In the genomic region with DNA sequence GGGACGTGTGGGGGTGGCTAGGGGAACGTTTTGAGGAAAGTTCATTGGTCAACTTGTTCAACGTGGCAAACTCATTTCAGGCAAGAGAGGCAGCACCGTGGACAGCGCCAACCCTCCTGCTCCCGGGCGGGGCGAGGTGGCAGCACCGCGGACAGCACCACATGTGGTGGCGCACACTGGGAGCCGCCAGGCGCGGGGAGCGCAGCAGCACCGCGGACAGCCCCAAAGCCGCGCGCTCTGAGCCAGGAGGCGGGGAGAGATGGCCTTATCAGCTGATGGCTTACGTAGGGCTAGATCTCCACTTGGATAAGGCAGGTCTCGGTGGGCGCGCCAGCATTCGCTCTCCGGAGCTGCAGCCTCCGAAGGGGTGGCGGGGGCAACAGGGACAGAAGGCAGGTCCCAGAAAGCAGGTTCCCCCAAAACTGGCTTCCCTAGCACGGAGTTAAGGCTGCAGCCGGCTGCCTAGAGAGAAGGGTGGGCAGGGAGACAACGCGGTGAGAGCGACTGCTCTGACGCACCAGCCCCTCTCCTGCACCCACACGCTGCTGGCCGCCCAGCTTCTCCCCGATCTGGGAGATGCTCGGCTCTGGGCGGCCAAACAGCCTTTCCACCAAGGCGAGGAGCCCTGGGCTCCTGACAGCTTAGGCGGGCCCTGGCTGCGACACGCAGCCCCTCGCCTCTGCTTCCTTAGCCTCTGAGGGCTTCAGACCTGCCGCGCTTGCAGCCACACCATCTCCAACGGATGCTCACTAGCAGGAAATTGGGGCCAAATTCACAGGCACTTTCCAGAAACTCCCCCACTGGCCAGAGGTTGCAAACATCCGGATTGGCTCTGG, we compare ENCODE assay signal across 9 cellular contexts. TPM values are rescaled to one million over a fixed set of nuclear protein-coding genes. Genes with fewer than 3 reads are reported as not detected.
DNase-seq lines count a peak whose midpoint lies in the region; ATAC-seq, FAIRE-seq and TF ChIP-seq lines count a peak whose summit lies in the region.
"Had no signal": no experiment of that assay in that cellular context is flagged by ENCODE, and none has a peak within 500 bp of the region (broad histone marks: within the 10 kb centered on the region; RNA-seq: fewer than 3 reads in every experiment).

A gene (plus strand): TSS at position 333 of the 836 bp plus-strand sequence. CDS start 576 bp downstream, outside the sequence.

- H4K20me1 ChIP-seq in endothelial cell of umbilical vein (replicated peaks; ENCODE audit: control insufficient read depth, extremely low read depth, insufficient read depth, low read length) = no peaks in the 10 kb centered on the region

- H3K4me1 ChIP-seq in endothelial cell of umbilical vein (ENCODE audit: control insufficient read depth, extremely low read depth, insufficient read depth, low read length) = no peaks in the 10 kb centered on the region
- H3K4me1 ChIP-seq: suprapubic skin had no signal

- CTCF ChIA-PET in endothelial cell of umbilical vein (lab: Charles Lee) = no interaction called here

- H3K79me2 ChIP-seq in endothelial cell of umbilical vein (ENCODE audit: control insufficient read depth, insufficient read depth, low read length) = no peaks in the 10 kb centered on the region

- no peak within 1 kb of the TSS for H3K9ac ChIP-seq in endothelial cell of umbilical vein (replicated peaks; ENCODE audit: extremely low read depth, insufficient read depth, low read length)

- TF ChIP-seq CTCF in endothelial cell of umbilical vein (IDR thresholded peaks at IDR 0.05; ENCODE audit: extremely low read depth in 1 of 2, insufficient read depth in 1 of 2, low read depth in 1 of 2, low read length in 2 of 2) = no peak

- no peak for TF ChIP-seq POLR2A in endothelial cell of umbilical vein (IDR thresholded peaks at IDR 0.05; ENCODE audit: low read depth, low read length)

- dilution Hi-C loops in endothelial cell of umbilical vein (cut with MboI; ENCODE audit: extremely low pct_ligation_motif_present, low sequenced_read_pairs) = no loop called here

- no peak within 1 kb of the TSS for H3K4me3 ChIP-seq in endothelial cell of umbilical vein (replicated peaks in 1 of 3; ENCODE audit: insufficient read depth in 1 of 3, low read depth in 1 of 3, low read length in 3 of 3)
- H3K4me3 ChIP-seq: suprapubic skin had no signal

- peak; percentile 26 for FAIRE-seq in endothelial cell of umbilical vein (lab: Jason Lieb, UNC)

- no peak within 1 kb of the TSS for H3K4me2 ChIP-seq in endothelial cell of umbilical vein (ENCODE audit: insufficient read depth, low read length)

- H3K27me3 ChIP-seq in endothelial cell of umbilical vein (ENCODE audit: control insufficient read depth in 2 of 2, insufficient read depth in 2 of 2, low read length in 2 of 2) = no peaks in the 10 kb centered on the region

- H3K36me3 ChIP-seq in endothelial cell of umbilical vein (ENCODE audit: control insufficient read depth in 2 of 2, extremely low read depth in 1 of 2, insufficient read depth in 2 of 2, low read length in 2 of 2) = no peaks in the 10 kb centered on the region
- H3K36me3 ChIP-seq: suprapubic skin had no signal

- H3K9me3 ChIP-seq in endothelial cell of umbilical vein (replicated peaks; ENCODE audit: control insufficient read depth, insufficient read depth, low read length) = no peaks in the 10 kb centered on the region
- H3K9me3 ChIP-seq: suprapubic skin had no signal

- ATAC-seq in HG02798 (IDR thresholded peaks at IDR 0.05; ENCODE audit: poor library complexity, unreplicated experiment) = peak; percentile 97

- H3K9me1 ChIP-seq in endothelial cell of umbilical vein (replicated peaks; ENCODE audit: control insufficient read depth, extremely low read depth, insufficient read depth, low read length) = no peaks in the 10 kb centered on the region

- H2AFZ ChIP-seq in endothelial cell of umbilical vein (ENCODE audit: low read depth, low read length) = no peak within 1 kb of the TSS

- BruUV-seq in endothelial cell of umbilical vein (replicated peaks; lab: Mats Ljungman, UMichigan) = no TSS peak

- POLR2A ChIA-PET in endothelial cell of umbilical vein (lab: Charles Lee) = no interaction called here

- H3K27ac ChIP-seq in endothelial cell of umbilical vein (ENCODE audit: insufficient read depth, low read depth, low read length) = no peak within 1 kb of the TSS
- H3K27ac ChIP-seq: suprapubic skin had no signal

- DNase-seq in DMS79 treated with DMSO at 0.1 percent for 48 hours (lab: John Stamatoyannopoulos, UW) (peak; percentile 40), DMS79 (lab: John Stamatoyannopoulos, UW) (no peak), NCI-H460 (ENCODE audit: extremely low read depth, low read depth) (peak; percentile 87), endothelial cell of umbilical vein (ENCODE audit: low read depth, low spot score) (peak; percentile 85), midbrain (lab: John Stamatoyannopoulos, UW) (peak; percentile 59)
- DNase-seq in activated CD8-positive, alpha-beta memory T cell treated with anti-CD3 and anti-CD28 coated beads, Interleukin-2, amount 50 U/mL, for 4 hours = peak; percentile 69
- DNase-seq in stimulated activated CD8-positive, alpha-beta memory T cell treated with anti-CD3 and anti-CD28 coated beads, Interleukin-4, amount 100 ng/mL, for 24 hours (ENCODE audit: low read depth) = peak; percentile 70

- intact Hi-C loops in endothelial cell of umbilical vein (cut with micrococcal nuclease) = loop anchor here (1.0 to 5.0 kb wide), 5 partner anchors 67 to 277 kb away; a partner anchor contains a TSS

TF ChIP-seq in endothelial cell of umbilical vein, 7 proteins besides CTCF, POLR2A, EP300 and RAD21:
- TF ChIP-seq FOS (IDR thresholded peaks at IDR 0.05; ENCODE audit: borderline replicate concordance, insufficient read depth, low read length) = no peak
- TF ChIP-seq JUN (IDR thresholded peaks at IDR 0.05; ENCODE audit: borderline replicate concordance, insufficient read depth, insufficient read length, low read depth) = no peak
- peak; percentile 62 for TF ChIP-seq GATA2 (IDR thresholded peaks at IDR 0.05; ENCODE audit: insufficient read depth, insufficient read length, low read depth, low read length)
- no peak for TF ChIP-seq POLR2AphosphoS5 (IDR thresholded peaks at IDR 0.05; ENCODE audit: insufficient read depth, low read depth, low read length)
- TF ChIP-seq, protein P1, sequence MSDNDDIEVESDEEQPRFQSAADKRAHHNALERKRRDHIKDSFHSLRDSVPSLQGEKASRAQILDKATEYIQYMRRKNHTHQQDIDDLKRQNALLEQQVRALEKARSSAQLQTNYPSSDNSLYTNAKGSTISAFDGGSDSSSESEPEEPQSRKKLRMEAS (IDR thresholded peaks at IDR 0.05; ENCODE audit: insufficient read depth, insufficient read length) = peak; percentile 96
- peak; percentile 50 for TF ChIP-seq EZH2 (IDR thresholded peaks at IDR 0.05; ENCODE audit: borderline replicate concordance, low read depth, low read length, severe bottlenecking)
- TF ChIP-seq MYC (IDR thresholded peaks at IDR 0.05; ENCODE audit: low read depth, low read length) = peak; percentile 83
TF ChIP-seq in endothelial cell of umbilical vein: peak in this region for 4.

RNA-seq across cellular contexts. Expression of the gene that starts here (rescaled TPM):
- total RNA-seq in NCI-H460 (2014; rRNA removed; shearing (Covaris generic)) = not detected in 2 replicates
- polyA plus RNA-seq in NCI-H460 (2014; cell fraction: nucleus; rRNA removed) = not detected in 2 replicates
- total RNA-seq in endothelial cell of umbilical vein = not detected in 2 replicates
- not detected in 2 replicates for polyA plus RNA-seq in endothelial cell of umbilical vein
- polyA plus RNA-seq in endothelial cell of umbilical vein (2011; cell fraction: cytosol; rRNA removed) = not detected in 2 replicates
- polyA plus RNA-seq in endothelial cell of umbilical vein (2011; cell fraction: nucleus; rRNA removed) = not detected in 2 replicates
- polyA plus RNA-seq in endothelial cell of umbilical vein (2012) = not detected in 2 replicates
- polyA minus RNA-seq in endothelial cell of umbilical vein = not detected in 2 replicates
- not detected for polyA minus RNA-seq in endothelial cell of umbilical vein (2011; cell fraction: cytosol; rRNA and poly(A)+ RNA removed)
- polyA minus RNA-seq in endothelial cell of umbilical vein (2011; cell fraction: nucleus; rRNA and poly(A)+ RNA removed) = not detected in 2 replicates
- total RNA-seq: suprapubic skin had no signal

Comparison
In these comparisons a context has a peak if more than half of its experiments do, and no peak if none do; other contexts are left out.
1. Peak in DNase-seq in NCI-H460; RNA of the gene not detected or under 1 TPM.
2. Peak in DNase-seq in endothelial cell of umbilical vein; RNA of the gene not detected or under 1 TPM.